In the genomic region with DNA sequence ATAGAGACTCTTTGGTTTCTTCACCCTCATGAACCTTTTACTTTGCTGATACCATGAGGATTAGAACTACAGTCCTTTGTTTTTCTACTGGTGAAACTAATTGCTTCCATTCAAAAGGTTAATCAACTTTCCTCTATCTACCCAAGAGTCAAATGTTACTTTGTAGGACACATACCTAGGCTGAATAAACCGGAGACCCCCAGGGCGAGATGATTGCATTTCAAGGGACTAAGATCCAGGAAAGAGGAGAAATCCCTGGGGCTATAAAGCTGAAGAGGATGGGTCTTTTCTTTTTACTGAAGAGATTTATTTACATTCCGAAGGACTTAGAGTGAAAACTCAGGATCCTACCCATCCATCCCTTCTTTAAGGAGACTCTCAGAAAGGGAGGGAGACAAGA, we compare ENCODE assay signal across 20 cellular contexts.
DNase-seq lines count a peak whose midpoint lies in the region; ATAC-seq, FAIRE-seq and TF ChIP-seq lines count a peak whose summit lies in the region.
"Had no signal": no experiment of that assay in that cellular context is flagged by ENCODE, and none has a peak within 500 bp of the region (broad histone marks: within the 10 kb centered on the region; RNA-seq: fewer than 3 reads in every experiment).

No MANE protein-coding gene starts in this region.

- H3K36me3 ChIP-seq in HUES6 (ENCODE audit: control insufficient read depth, insufficient read depth, low read length) (no peaks in the 10 kb centered on the region), H1 (ENCODE audit: control insufficient read depth in 2 of 4, insufficient read depth in 4 of 4, low read length in 3 of 4) (peaks cover 0 to 3% (median 1%) of the 10 kb centered on the region in 4 experiments; a peak in 3 of 8 replicates), iPS-20b (ENCODE audit: insufficient read depth, low read depth, low read length) (no peaks in the 10 kb centered on the region), neuronal stem cell (replicated peaks in 1 of 2; ENCODE audit: control insufficient read depth in 2 of 2, insufficient read depth in 2 of 2, low read length in 2 of 2) (peaks cover 0 to 2% of the 10 kb centered on the region in 2 donors)
- H3K36me3 ChIP-seq: BLaER1, Peyer's patch had no signal

- H3K9me3 ChIP-seq in HUES6 (ENCODE audit: control insufficient read depth, insufficient read depth, low read depth, low read length) (peaks cover 45% of the 10 kb centered on the region), H1 (ENCODE audit: insufficient read depth in 2 of 2, low read depth in 1 of 2, low read length in 1 of 2) (peaks cover 16 to 18% of the 10 kb centered on the region in 2 experiments; a peak in 3 of 4 replicates), iPS-20b (ENCODE audit: insufficient read depth, low read depth, low read length) (peaks cover 43% of the 10 kb centered on the region), neuronal stem cell (replicated peaks in 1 of 2; ENCODE audit: control insufficient read depth in 2 of 2, insufficient read depth in 1 of 2, low read depth in 1 of 2, low read length in 2 of 2) (peaks cover 0 to 6% of the 10 kb centered on the region in 2 donors)

- H2BK20ac ChIP-seq in H1 (ENCODE audit: low read length), result no peak overlapping the region

- no peaks in the 10 kb centered on the region for H3K79me2 ChIP-seq in H1 (ENCODE audit: control insufficient read depth in 1 of 2, insufficient read depth in 2 of 2, low read length in 2 of 2)

- H3K14ac ChIP-seq in H1 (ENCODE audit: insufficient read length) (no peak overlapping the region), neuronal stem cell (ENCODE audit: low read length) (no peak overlapping the region)

- H3K18ac ChIP-seq in H1 (ENCODE audit: extremely low read depth, low read length) (no peak overlapping the region), neuronal stem cell (ENCODE audit: low read length) (no peak overlapping the region)

- peak in 1 of 2 experiments; percentile 88; a peak in 2 of 3 replicates for TF ChIP-seq EP300 in H1 (IDR thresholded peaks at IDR 0.05; ENCODE audit: borderline replicate concordance in 1 of 2, low read depth in 2 of 2, low read length in 2 of 2)

- H3K23ac ChIP-seq in H1 (ENCODE audit: insufficient read length) (no peak overlapping the region), neuronal stem cell (ENCODE audit: low read depth, low read length, poor library complexity) (no peak overlapping the region)

- H3K4me1 ChIP-seq in HUES6 (ENCODE audit: control insufficient read depth, insufficient read depth, low read length) (peaks cover 22% of the 10 kb centered on the region), H1 (replicated peaks in 1 of 4; ENCODE audit: control insufficient read depth in 3 of 4, insufficient read depth in 4 of 4, low read length in 3 of 4) (peaks cover 4 to 18% (median 5%) of the 10 kb centered on the region in 4 experiments; a peak in 4 of 7 replicates), iPS-20b (ENCODE audit: insufficient read depth, low read length) (peaks cover 24% of the 10 kb centered on the region), neuronal stem cell (ENCODE audit: control insufficient read depth in 2 of 2, insufficient read depth in 1 of 2, low read depth in 1 of 2, low read length in 2 of 2) (peaks cover 0 to 4% of the 10 kb centered on the region in 2 donors)
- H3K4me1 ChIP-seq: BLaER1, Peyer's patch had no signal

- H3K27ac ChIP-seq in HUES6 (ENCODE audit: low read depth, low read length), result peak overlapping the region; percentile 93; the same call in 1 of the 2 replicates
- no peak overlapping the region for H3K27ac ChIP-seq in H1 (ENCODE audit: low read depth, low read length)
- H3K27ac ChIP-seq in iPS-20b (ENCODE audit: low read length), result no peak overlapping the region
- H3K27ac ChIP-seq in neuronal stem cell (replicated peaks; ENCODE audit: low read length), result peak overlapping the region; percentile 55
- H3K27ac ChIP-seq: BLaER1, Peyer's patch had no signal

- no peaks in the 10 kb centered on the region for H4K20me1 ChIP-seq in H1 (replicated peaks in 1 of 2; ENCODE audit: control insufficient read depth in 1 of 2, insufficient read depth in 2 of 2, low read length in 2 of 2)
- H4K20me1 ChIP-seq: BLaER1 had no signal

- H2BK5ac ChIP-seq in H1 (ENCODE audit: low read depth, low read length) (no peak overlapping the region), neuronal stem cell (ENCODE audit: low read length) (no peak overlapping the region)

- FAIRE-seq in H1 (lab: Jason Lieb, UNC), result peak; percentile 87
- FAIRE-seq: G401.6 had no signal

- H3K4me3 ChIP-seq in HUES6 (ENCODE audit: low read depth, low read length), result no peak overlapping the region
- peak overlapping the region in 1 of 4 experiments; percentile 37; a peak in 1 of 8 replicates for H3K4me3 ChIP-seq in H1 (ENCODE audit: extremely low read depth in 1 of 4, insufficient read depth in 2 of 4, low read depth in 3 of 4, low read length in 4 of 4)
- peak overlapping the region; percentile 35; the same call in 1 of the 2 replicates for H3K4me3 ChIP-seq in iPS-20b (ENCODE audit: low read length)
- H3K4me3 ChIP-seq in neuronal stem cell (ENCODE audit: low read length in 2 of 2), result no peak overlapping the region
- H3K4me3 ChIP-seq: BLaER1, Peyer's patch had no signal

- DNase-seq in H1 (ENCODE audit: low read depth in 1 of 2, low spot score in 2 of 2), result peak; percentile 70 to 93
- no peak for DNase-seq in neuronal stem cell (ENCODE audit: low spot score)
- no peak for DNase-seq in GDM1 (lab: John Stamatoyannopoulos, UW)
- DNase-seq: CD4-positive, alpha-beta T cell; HFFc6; MV-4-11; NCI-H1694; NCI-H2081; NCI-H2171; NCI-H345; NCI-H524; NCI-H774; NK-92 treated with Interleukin-12 subunit alpha and Interleukin-12 subunit beta, amount 100 ng/mL, for 24 hours; Peyer's patch had no signal

- H3K79me1 ChIP-seq in H1 (ENCODE audit: low read depth, low read length), result no peaks in the 10 kb centered on the region
- no peaks in the 10 kb centered on the region for H3K79me1 ChIP-seq in neuronal stem cell (ENCODE audit: low read depth, low read length)

- ATAC-seq in HG02678 (IDR thresholded peaks at IDR 0.05; ENCODE audit: unreplicated experiment) (no peak), HG02588 (IDR thresholded peaks at IDR 0.05; ENCODE audit: unreplicated experiment) (no peak)

- H3K9ac ChIP-seq in HUES6 (ENCODE audit: low read length) (peak overlapping the region; percentile 24), H1 (replicated peaks in 1 of 4; ENCODE audit: extremely low read depth in 1 of 4, low read depth in 3 of 4, low read length in 3 of 4) (no peak overlapping the region), iPS-20b (ENCODE audit: low read depth, low read length) (no peak overlapping the region), neuronal stem cell (ENCODE audit: low read depth, low read length, poor library complexity) (no peak overlapping the region)
- H3K9ac ChIP-seq: BLaER1 had no signal

- H2BK15ac ChIP-seq in H1 (ENCODE audit: low read length), result no peak overlapping the region
- H2BK15ac ChIP-seq in neuronal stem cell (ENCODE audit: low read length), result no peak overlapping the region

- H2BK12ac ChIP-seq in H1 (ENCODE audit: low read depth, low read length) (no peak overlapping the region), neuronal stem cell (ENCODE audit: low read length) (no peak overlapping the region)

- H3K56ac ChIP-seq in H1 (replicated peaks; ENCODE audit: insufficient read length, low read depth, low read length), result no peak overlapping the region

- TF ChIP-seq POLR2A in H1 (IDR thresholded peaks at IDR 0.05; ENCODE audit: control extremely low read depth in 1 of 2, low read depth in 2 of 2, low read length in 2 of 2), result no peak

- H3K27me3 ChIP-seq in HUES6 (ENCODE audit: control insufficient read depth, insufficient read depth, low read length), result no peaks in the 10 kb centered on the region
- H3K27me3 ChIP-seq in H1 (replicated peaks in 1 of 4; ENCODE audit: control insufficient read depth in 3 of 4, extremely low read depth in 1 of 4, insufficient read depth in 3 of 4, low read length in 3 of 4), result peaks cover 0 to 5% (median 0%) of the 10 kb centered on the region in 4 experiments; a peak in 1 of 7 replicates
- no peaks in the 10 kb centered on the region for H3K27me3 ChIP-seq in iPS-20b (ENCODE audit: insufficient read depth, low read length)
- no peaks in the 10 kb centered on the region for H3K27me3 ChIP-seq in neuronal stem cell (ENCODE audit: control insufficient read depth in 3 of 3, insufficient read depth in 3 of 3, low read depth in 1 of 3, low read length in 3 of 3)
- H3K27me3 ChIP-seq: BLaER1, Peyer's patch had no signal

- CTCF ChIA-PET in H1 (lab: Charles Lee; ENCODE audit: partially characterized antibody), result no interaction called here

- H4K8ac ChIP-seq in H1 (ENCODE audit: extremely low read depth, insufficient read depth, low read length) (no peak overlapping the region), neuronal stem cell (ENCODE audit: low read depth, low read length) (no peak overlapping the region)

- no peaks in the 10 kb centered on the region for H3K23me2 ChIP-seq in H1 (ENCODE audit: low read depth, low read length)

- H2AFZ ChIP-seq in H1 (ENCODE audit: low read length) (no peak overlapping the region), neuronal stem cell (ENCODE audit: low read length) (peak overlapping the region; percentile 8)

- POLR2A ChIA-PET in H1 (lab: Charles Lee; ENCODE audit: partially characterized antibody), result no interaction called here

- H2BK120ac ChIP-seq in H1 (replicated peaks; ENCODE audit: low read depth, low read length) (no peak overlapping the region), neuronal stem cell (ENCODE audit: low read depth, low read length) (no peak overlapping the region)

- WGBS in H1 (ENCODE audit: extremely low coverage in 1 of 2, insufficient coverage in 1 of 2, insufficient read length in 1 of 2, insufficient replicate concordance in 2 of 2, low coverage in 1 of 2, low lambda C conversion rate in 2 of 2, missing lambda C conversion rate in 1 of 2), 2 experiments, result 0% methylated on average over 3 of the region's 3 CpGs; no CpG with 5 or more reads in 1 of the 2 experiments
- WGBS in neuronal stem cell (ENCODE audit: extremely low coverage in 2 of 2, insufficient read length in 2 of 2, insufficient replicate concordance in 1 of 2), 2 donors, result no CpG with 5 or more reads among the region's 3 CpGs

- H4K91ac ChIP-seq in H1 (replicated peaks; ENCODE audit: insufficient read length, low read length) (no peak overlapping the region), neuronal stem cell (ENCODE audit: low read depth, low read length, poor library complexity) (no peak overlapping the region)

- H3K4ac ChIP-seq in H1 (replicated peaks; ENCODE audit: insufficient read length, low read depth, low read length) (no peak overlapping the region), neuronal stem cell (ENCODE audit: low read length) (no peak overlapping the region)

- H3K4me2 ChIP-seq in H1 (ENCODE audit: insufficient read depth in 1 of 2, low read depth in 2 of 2, low read length in 2 of 2) (peak overlapping the region; percentile 20 to 39; a peak in 1 of 4 replicates), neuronal stem cell (ENCODE audit: insufficient read depth, low read length, poor library complexity, severe bottlenecking) (peak overlapping the region; percentile 18)
- H3K4me2 ChIP-seq: BLaER1 had no signal

- no peak for TF ChIP-seq RAD21 in H1 (IDR thresholded peaks at IDR 0.05 in 1 of 2, conservative IDR thresholded peaks at IDR 0.05 in 1 of 2; ENCODE audit: low read depth in 2 of 2, low read length in 2 of 2)

- no peak overlapping the region for H2AK5ac ChIP-seq in H1 (ENCODE audit: low read depth, low read length)
- no peak overlapping the region for H2AK5ac ChIP-seq in neuronal stem cell (ENCODE audit: low read depth, low read length)

- no peak for TF ChIP-seq CTCF in H1 (IDR thresholded peaks at IDR 0.05; ENCODE audit: control extremely low read depth in 1 of 3, insufficient read depth in 1 of 3, low read depth in 1 of 3, low read length in 3 of 3)

- no peak overlapping the region for H4K5ac ChIP-seq in H1 (ENCODE audit: insufficient read length, low read depth, low read length)

Comparison
In these comparisons a context has a peak if more than half of its experiments do, and no peak if none do; other contexts are left out.
1. H3K27ac ChIP-seq: peak in HUES6 (single experiment) and neuronal stem cell (single experiment); none in H1 (single experiment) and iPS-20b (single experiment).
2. DNase-seq: peak in H1 (2 of 2); none in neuronal stem cell (single experiment) and GDM1 (single experiment).